In genomic region chr20:53657732-53658131, GRCh38 we compare ENCODE assay signal across 12 cellular contexts.
DNase-seq lines count a peak whose midpoint lies in the region; ATAC-seq, FAIRE-seq and TF ChIP-seq lines count a peak whose summit lies in the region.
"Had no signal": no experiment of that assay in that cellular context is flagged by ENCODE, and none has a peak within 500 bp of the region (broad histone marks: within the 10 kb centered on the region; RNA-seq: fewer than 3 reads in every experiment).

No MANE protein-coding gene starts in this region.

- WGBS in H1 (ENCODE audit: extremely low coverage in 1 of 2, insufficient coverage in 1 of 2, insufficient read length in 1 of 2, insufficient replicate concordance in 2 of 2, low coverage in 1 of 2, low lambda C conversion rate in 2 of 2, missing lambda C conversion rate in 1 of 2), 2 experiments, result 8% methylated on average over 1 of the region's 1 CpG; no CpG with 5 or more reads in 1 of the 2 experiments
- WGBS in small intestine, 3 donors, result 75 to 91% (median 84%) methylated on average over 1 of the region's 1 CpG

- peak; percentile 31 for DNase-seq in DMS 273 (lab: John Stamatoyannopoulos, UW; ENCODE audit: unreplicated experiment)
- DNase-seq in DMS 273 treated with DMSO at 0.1 percent for 48 hours (lab: John Stamatoyannopoulos, UW), result no peak
- peak; percentile 54 for DNase-seq in NCI-H82 (lab: John Stamatoyannopoulos, UW)
- DNase-seq in H1 (ENCODE audit: low read depth in 1 of 2, low spot score in 2 of 2), result no peak
- no peak for DNase-seq in small intestine
- no peak for DNase-seq in inferior parietal cortex (ENCODE audit: extremely low spot score)
- DNase-seq in NCI-H748 treated with DMSO at 0.1 percent for 48 hours (lab: John Stamatoyannopoulos, UW), result no peak
- DNase-seq: NCI-H446 treated with DMSO at 0.1 percent for 48 hours had no signal

- FAIRE-seq in H1 (lab: Jason Lieb, UNC) (no peak), small intestine (lab: Jason Lieb, UNC) (no peak)
- FAIRE-seq: HTR-8/SVneo had no signal

- ATAC-seq in GM19351 (IDR thresholded peaks at IDR 0.05; ENCODE audit: unreplicated experiment), result no peak

- no peak overlapping the region for H3K18ac ChIP-seq in H1 (ENCODE audit: extremely low read depth, low read length)

- H3K23ac ChIP-seq in H1 (ENCODE audit: insufficient read length), result no peak overlapping the region

- H4K8ac ChIP-seq in H1 (ENCODE audit: extremely low read depth, insufficient read depth, low read length), result no peak overlapping the region

- no peak for TF ChIP-seq EP300 in H1 (IDR thresholded peaks at IDR 0.05; ENCODE audit: borderline replicate concordance in 1 of 2, low read depth in 2 of 2, low read length in 2 of 2)

- H3K9ac ChIP-seq in H1 (replicated peaks in 1 of 4; ENCODE audit: extremely low read depth in 1 of 4, low read depth in 3 of 4, low read length in 3 of 4), result no peak overlapping the region

- TF ChIP-seq POLR2A in H1 (IDR thresholded peaks at IDR 0.05; ENCODE audit: control extremely low read depth in 1 of 2, low read depth in 2 of 2, low read length in 2 of 2), result no peak

- no peak overlapping the region for H3K56ac ChIP-seq in H1 (replicated peaks; ENCODE audit: insufficient read length, low read depth, low read length)

- H2BK20ac ChIP-seq in H1 (ENCODE audit: low read length), result no peak overlapping the region

- H3K14ac ChIP-seq in H1 (ENCODE audit: insufficient read length), result no peak overlapping the region

- no peak overlapping the region for H4K91ac ChIP-seq in H1 (replicated peaks; ENCODE audit: insufficient read length, low read length)

- no peak overlapping the region for H2AK5ac ChIP-seq in H1 (ENCODE audit: low read depth, low read length)

- H2BK15ac ChIP-seq in H1 (ENCODE audit: low read length), result no peak overlapping the region

- no peak overlapping the region for H2BK12ac ChIP-seq in H1 (ENCODE audit: low read depth, low read length)

- no peak overlapping the region for H3K4me2 ChIP-seq in H1 (ENCODE audit: insufficient read depth in 1 of 2, low read depth in 2 of 2, low read length in 2 of 2)

- no peak for TF ChIP-seq RAD21 in H1 (IDR thresholded peaks at IDR 0.05 in 1 of 2, conservative IDR thresholded peaks at IDR 0.05 in 1 of 2; ENCODE audit: low read depth in 2 of 2, low read length in 2 of 2)

- TF ChIP-seq CTCF in H1 (IDR thresholded peaks at IDR 0.05; ENCODE audit: control extremely low read depth in 1 of 3, insufficient read depth in 1 of 3, low read depth in 1 of 3, low read length in 3 of 3), result no peak

- H4K5ac ChIP-seq in H1 (ENCODE audit: insufficient read length, low read depth, low read length), result no peak overlapping the region

- H3K23me2 ChIP-seq in H1 (ENCODE audit: low read depth, low read length), result no peaks in the 10 kb centered on the region; the same call in 1 of the 2 replicates

- CTCF ChIA-PET in H1 (lab: Charles Lee; ENCODE audit: partially characterized antibody), result interaction anchor here (0.6 to 1.4 kb wide), 9 partner anchors 17 to 1627 kb away, joined by 3 to 5 read pairs (median 3); no protein-coding TSS in a partner anchor

- H3K79me1 ChIP-seq in H1 (ENCODE audit: low read depth, low read length), result no peaks in the 10 kb centered on the region

- H3K4ac ChIP-seq in H1 (replicated peaks; ENCODE audit: insufficient read length, low read depth, low read length), result no peak overlapping the region

- H3K9me3 ChIP-seq in H1 (ENCODE audit: insufficient read depth in 2 of 2, low read depth in 1 of 2, low read length in 1 of 2) (no peaks in the 10 kb centered on the region), small intestine (ENCODE audit: control insufficient read depth, low read depth) (no peaks in the 10 kb centered on the region)

- H3K79me2 ChIP-seq in H1 (ENCODE audit: control insufficient read depth in 1 of 2, insufficient read depth in 2 of 2, low read length in 2 of 2), result no peaks in the 10 kb centered on the region

- H3K27me3 ChIP-seq in H1 (replicated peaks in 1 of 4; ENCODE audit: control insufficient read depth in 3 of 4, extremely low read depth in 1 of 4, insufficient read depth in 3 of 4, low read length in 3 of 4) (no peaks in the 10 kb centered on the region), small intestine (ENCODE audit: control insufficient read depth in 2 of 2, insufficient read depth in 2 of 2, low read length in 2 of 2) (no peaks in the 10 kb centered on the region)

- POLR2A ChIA-PET in H1 (lab: Charles Lee; ENCODE audit: partially characterized antibody), result no interaction called here

- H3K36me3 ChIP-seq in H1 (ENCODE audit: control insufficient read depth in 2 of 4, insufficient read depth in 4 of 4, low read length in 3 of 4) (no peaks in the 10 kb centered on the region), small intestine (ENCODE audit: control insufficient read depth in 2 of 2, insufficient read depth in 2 of 2, low read length in 2 of 2) (no peaks in the 10 kb centered on the region)

- 0 out of 8 replicates have a peak overlapping the region, but pooled peaks of 1 of the 4 experiments have one; percentile 8 for H3K4me3 ChIP-seq in H1 (ENCODE audit: extremely low read depth in 1 of 4, insufficient read depth in 2 of 4, low read depth in 3 of 4, low read length in 4 of 4)
- H3K4me3 ChIP-seq in small intestine (ENCODE audit: low read depth in 1 of 2, low read length in 2 of 2), result no peak overlapping the region
- H3K4me3 ChIP-seq: coronary artery had no signal

- H2BK120ac ChIP-seq in H1 (replicated peaks; ENCODE audit: low read depth, low read length), result no peak overlapping the region

- no peak overlapping the region for H2BK5ac ChIP-seq in H1 (ENCODE audit: low read depth, low read length)

- H3K4me1 ChIP-seq in H1 (replicated peaks in 1 of 4; ENCODE audit: control insufficient read depth in 3 of 4, insufficient read depth in 4 of 4, low read length in 3 of 4) (peaks cover 1 to 11% (median 7%) of the 10 kb centered on the region in 4 experiments; a peak in 3 of 7 replicates), small intestine (ENCODE audit: control insufficient read depth in 2 of 2, insufficient read depth in 1 of 2, low read depth in 1 of 2, low read length in 1 of 2) (peaks cover 3 to 8% of the 10 kb centered on the region in 2 donors)

- no peaks in the 10 kb centered on the region for H4K20me1 ChIP-seq in H1 (replicated peaks in 1 of 2; ENCODE audit: control insufficient read depth in 1 of 2, insufficient read depth in 2 of 2, low read length in 2 of 2)

- 0 out of 2 replicates have a peak overlapping the region, but pooled peaks have one; percentile 29 for H2AFZ ChIP-seq in H1 (ENCODE audit: low read length)

- H3K27ac ChIP-seq in H1 (ENCODE audit: low read depth, low read length), result no peak overlapping the region
- H3K27ac ChIP-seq in small intestine (ENCODE audit: low read depth in 1 of 2, low read length in 1 of 2), result peak overlapping the region; percentile 11 to 57
- H3K27ac ChIP-seq: 22Rv1 had no signal

TF ChIP-seq in H1, 55 proteins besides CTCF, POLR2A, EP300 and RAD21:
- TF ChIP-seq KDM4A (IDR thresholded peaks at IDR 0.05; ENCODE audit: low read depth, low read length, severe bottlenecking) (no peak), RFX5 (IDR thresholded peaks at IDR 0.05; ENCODE audit: borderline replicate concordance, low read depth, low read length) (no peak), EGR1 (IDR thresholded peaks at IDR 0.05; ENCODE audit: borderline replicate concordance, low read depth, low read length) (no peak), MAX (IDR thresholded peaks at IDR 0.05) (peak; percentile 45; the same call in 1 of the 2 replicates)

Comparison
In these comparisons a context has a peak if more than half of its experiments do, and no peak if none do; other contexts are left out.
1. DNase-seq: peak in DMS 273 (single experiment) and NCI-H82 (single experiment); none in DMS 273 treated with DMSO at 0.1 percent for 48 hours (single experiment), H1 (0 of 2), small intestine (single experiment), inferior parietal cortex (single experiment) and NCI-H748 treated with DMSO at 0.1 percent for 48 hours (single experiment).